Comparison of ENCODE assay signal across 1 cellular context in genomic region chr15:59148160-59148810, GRCh38.
TF ChIP-seq lines count a peak whose summit lies in the region.

No MANE protein-coding gene starts in this region.

TF ChIP-seq in IMR-90, 13 proteins besides CTCF, POLR2A, EP300 and RAD21:
- no peak for TF ChIP-seq RFX5 (IDR thresholded peaks at IDR 0.05; ENCODE audit: low read depth, low read length)
- no peak for TF ChIP-seq CHD1 (IDR thresholded peaks at IDR 0.05; ENCODE audit: low read depth, low read length)
- no peak for TF ChIP-seq ELK1 (IDR thresholded peaks at IDR 0.05; ENCODE audit: borderline replicate concordance, low read depth, low read length)
- no peak for TF ChIP-seq BHLHE40 (IDR thresholded peaks at IDR 0.05; ENCODE audit: low read depth, low read length)
- no peak for TF ChIP-seq USF2 (IDR thresholded peaks at IDR 0.05; ENCODE audit: low read depth, low read length)
- no peak for TF ChIP-seq SMC3 (IDR thresholded peaks at IDR 0.05; ENCODE audit: low read depth, low read length)
- no peak for TF ChIP-seq NFE2L2 (IDR thresholded peaks at IDR 0.05; ENCODE audit: low read depth, low read length)
- TF ChIP-seq RCOR1 (IDR thresholded peaks at IDR 0.05; ENCODE audit: insufficient replicate concordance, low read length) = no peak
- TF ChIP-seq FOS (IDR thresholded peaks at IDR 0.05; ENCODE audit: low read depth, low read length) = no peak
- no peak for TF ChIP-seq MXI1 (IDR thresholded peaks at IDR 0.05; ENCODE audit: borderline replicate concordance, low read depth, low read length)
- no peak for TF ChIP-seq MAZ (IDR thresholded peaks at IDR 0.05; ENCODE audit: borderline replicate concordance, low read depth, low read length)
- no peak for TF ChIP-seq MAFK (IDR thresholded peaks at IDR 0.05; ENCODE audit: low read depth, low read length)
- no peak for TF ChIP-seq CEBPB (IDR thresholded peaks at IDR 0.05; ENCODE audit: low read depth, low read length)
